In genomic region chr16:23949630-23950290, GRCh38 we compare ENCODE assay signal across 8 cellular contexts.
A peak's percentile ranks its signal among the peaks of the same experiment; 100 is the strongest.
DNase-seq lines count a peak whose midpoint lies in the region; ATAC-seq lines count a peak whose summit lies in the region.

No MANE protein-coding gene starts in this region.

- H3K27me3 Mint-ChIP-seq in T-helper 17 cell, result no peaks in the 10 kb centered on the region
- H3K27me3 Mint-ChIP-seq in activated naive CD8-positive, alpha-beta T cell, result no peaks in the 10 kb centered on the region

- H3K4me1 Mint-ChIP-seq in T-helper 17 cell, result peaks cover 80% of the 10 kb centered on the region
- H3K4me1 Mint-ChIP-seq in activated naive CD8-positive, alpha-beta T cell (ENCODE audit: low read depth), result peaks cover 99% of the 10 kb centered on the region

- no peaks in the 10 kb centered on the region for H3K36me3 Mint-ChIP-seq in T-helper 17 cell (ENCODE audit: low read depth)
- peaks cover 3% of the 10 kb centered on the region for H3K36me3 Mint-ChIP-seq in activated naive CD8-positive, alpha-beta T cell

- peak; percentile 30 for DNase-seq in GM19240 (ENCODE audit: insufficient read length, low spot score)
- DNase-seq in T-helper 17 cell, result peak; percentile 26 to 42 (median 26)
- peak; percentile 24 for DNase-seq in stimulated activated CD8-positive, alpha-beta memory T cell treated with anti-CD3 and anti-CD28 coated beads, Interleukin-15, amount 100 ng/mL, for 1 hour (ENCODE audit: low read depth)
- no peak for DNase-seq in NCI-H510A (lab: John Stamatoyannopoulos, UW)
- no peak for DNase-seq in epidermal melanocyte (ENCODE audit: insufficient read length, low spot score)
- DNase-seq in NCI-H2196 (lab: John Stamatoyannopoulos, UW; ENCODE audit: unreplicated experiment), result no peak
- DNase-seq in DMS153 (lab: John Stamatoyannopoulos, UW), result no peak

- H3K27ac Mint-ChIP-seq in T-helper 17 cell, result peak overlapping the region; percentile 96
- H3K27ac Mint-ChIP-seq in activated naive CD8-positive, alpha-beta T cell, result peak overlapping the region; percentile 94

- ATAC-seq in T-helper 17 cell, result peak; percentile 65

- no peaks in the 10 kb centered on the region for H3K9me3 ChIP-seq in T-helper 17 cell (ENCODE audit: control insufficient read depth, low read length, poor library complexity, severe bottlenecking)

- H3K9me3 Mint-ChIP-seq in activated naive CD8-positive, alpha-beta T cell (ENCODE audit: low read depth), result no peaks in the 10 kb centered on the region

- peak overlapping the region; percentile 93 for H3K4me3 Mint-ChIP-seq in T-helper 17 cell
- H3K4me3 Mint-ChIP-seq in activated naive CD8-positive, alpha-beta T cell, result peak overlapping the region; percentile 71

Comparison
In these comparisons a context has a peak if more than half of its experiments do, and no peak if none do; other contexts are left out.
1. DNase-seq: peak in GM19240 (single experiment), T-helper 17 cell (3 of 3) and stimulated activated CD8-positive, alpha-beta memory T cell treated with anti-CD3 and anti-CD28 coated beads, Interleukin-15, amount 100 ng/mL, for 1 hour (single experiment); none in NCI-H510A (single experiment), epidermal melanocyte (single experiment), NCI-H2196 (single experiment) and DMS153 (single experiment).